Comparison of ENCODE assay signal across 16 cellular contexts in genomic region chr17:77498875-77499698, GRCh38.
DNase-seq lines count a peak whose midpoint lies in the region; ATAC-seq, FAIRE-seq and TF ChIP-seq lines count a peak whose summit lies in the region.
"Had no signal": no experiment of that assay in that cellular context is flagged by ENCODE, and none has a peak within 500 bp of the region (broad histone marks: within the 10 kb centered on the region; RNA-seq: fewer than 3 reads in every experiment).

No MANE protein-coding gene starts in this region.

- H3K9me3 Mint-ChIP-seq in naive thymus-derived CD8-positive, alpha-beta T cell: no peaks in the 10 kb centered on the region
- H3K9me3 Mint-ChIP-seq: dendritic cell treated with granulocyte-macrophage colony-stimulating factor and Interleukin-4, amounts not matched to agents 40 ng/mL and 50 ng/mL, for 4 days had no signal

- CTCF ChIA-PET in GM12878 (lab: Yijun Ruan, JAX): interaction anchor here (0.7 kb wide), 1 partner anchor 94 kb away, joined by 4 read pairs; no protein-coding TSS in a partner anchor

- no peak overlapping the region for H4K91ac ChIP-seq in trophoblast cell (ENCODE audit: low read depth, low read length)

- H3K4me2 ChIP-seq in GM12878 (ENCODE audit: control insufficient read depth, insufficient read depth) (no peak overlapping the region), trophoblast cell (ENCODE audit: low read length) (no peak overlapping the region)

- peak; percentile 45; the same call in 1 of the 2 replicates for TF ChIP-seq POLR2A in GM12878 (IDR thresholded peaks at IDR 0.05; ENCODE audit: low read depth, low read length)

- H3K36me3 ChIP-seq in cardiac muscle cell (no peaks in the 10 kb centered on the region), GM12878 (ENCODE audit: control insufficient read depth in 2 of 2, insufficient read depth in 2 of 2, low read length in 1 of 2) (peaks cover 26 to 34% of the 10 kb centered on the region in 2 experiments), trophoblast cell (ENCODE audit: control insufficient read depth in 1 of 2, insufficient read depth in 2 of 2, low read length in 2 of 2) (peaks cover 49% of the 10 kb centered on the region in 2 experiments)
- peaks cover 56% of the 10 kb centered on the region for H3K36me3 ChIP-seq in effector memory CD4-positive, alpha-beta T cell (ENCODE audit: control insufficient read depth, insufficient read depth, low read length)

- RAD21 ChIA-PET in GM12878 (lab: Charles Lee; ENCODE audit: unreplicated experiment): no interaction called here

- H3K79me2 ChIP-seq in GM12878 (ENCODE audit: control insufficient read depth, insufficient read depth, low read length) (no peaks in the 10 kb centered on the region), trophoblast cell (ENCODE audit: control insufficient read depth, insufficient read depth, low read length, poor library complexity) (no peaks in the 10 kb centered on the region)

- peak overlapping the region; percentile 28 for H3K27ac ChIP-seq in cardiac muscle cell
- H3K27ac ChIP-seq in GM12878 (ENCODE audit: control insufficient read depth, insufficient read depth): no peak overlapping the region
- H3K27ac ChIP-seq in effector memory CD4-positive, alpha-beta T cell (ENCODE audit: insufficient read depth, low read length, poor library complexity, severe bottlenecking): no peak overlapping the region
- no peak overlapping the region for H3K27ac ChIP-seq in trophoblast cell (ENCODE audit: low read depth, low read length)
- H3K27ac ChIP-seq: lower lobe of right lung, neutrophil had no signal

- ATAC-seq in left cardiac atrium (no peak), GM12878 (no peak), GM21717 (IDR thresholded peaks at IDR 0.05; ENCODE audit: unreplicated experiment) (no peak)
- no peak for ATAC-seq in naive thymus-derived CD8-positive, alpha-beta T cell
- ATAC-seq: lower lobe of right lung had no signal

- no peaks in the 10 kb centered on the region for H3K79me1 ChIP-seq in trophoblast cell (ENCODE audit: low read length)

- H3K9ac ChIP-seq in GM12878 (ENCODE audit: control insufficient read depth, insufficient read depth, low read length) (no peak overlapping the region), trophoblast cell (ENCODE audit: low read length) (no peak overlapping the region)

- intact Hi-C loops in left cardiac atrium (cut with DNase I) (no loop called here), GM12878 (cut with micrococcal nuclease; ENCODE audit: unreplicated experiment) (no loop called here)

- no peak overlapping the region for H2AFZ ChIP-seq in GM12878 (ENCODE audit: control insufficient read depth, low read depth, low read length)
- H2AFZ ChIP-seq in trophoblast cell (ENCODE audit: insufficient read depth, low read length, poor library complexity): no peak overlapping the region

- peak overlapping the region in 7 of 10 donors; percentile 11 to 79 (median 56) for H3K27ac Mint-ChIP-seq in naive thymus-derived CD8-positive, alpha-beta T cell
- H3K27ac Mint-ChIP-seq: dendritic cell treated with granulocyte-macrophage colony-stimulating factor and Interleukin-4, amounts not matched to agents 40 ng/mL and 50 ng/mL, for 4 days had no signal

- no peak overlapping the region for H2AK5ac ChIP-seq in trophoblast cell (ENCODE audit: low read length)

- no peak overlapping the region for H3K4me3 Mint-ChIP-seq in naive thymus-derived CD8-positive, alpha-beta T cell
- H3K4me3 Mint-ChIP-seq: dendritic cell treated with granulocyte-macrophage colony-stimulating factor and Interleukin-4, amounts not matched to agents 40 ng/mL and 50 ng/mL, for 4 days had no signal

- H3K23ac ChIP-seq in trophoblast cell (ENCODE audit: low read length): no peak overlapping the region

- H3K9me3 ChIP-seq in cardiac muscle cell (ENCODE audit: low read depth) (no peaks in the 10 kb centered on the region), GM12878 (replicated peaks; ENCODE audit: control insufficient read depth, insufficient read depth, low read length) (no peaks in the 10 kb centered on the region), trophoblast cell (ENCODE audit: insufficient read depth, low read depth, low read length) (peaks cover 3% of the 10 kb centered on the region)
- H3K9me3 ChIP-seq in effector memory CD4-positive, alpha-beta T cell (ENCODE audit: control insufficient read depth, low read length): no peaks in the 10 kb centered on the region
- H3K9me3 ChIP-seq: lower lobe of right lung, neutrophil had no signal

- no peak overlapping the region for H3K4me3 ChIP-seq in cardiac muscle cell
- no peak overlapping the region for H3K4me3 ChIP-seq in GM12878
- no peak overlapping the region for H3K4me3 ChIP-seq in effector memory CD4-positive, alpha-beta T cell (ENCODE audit: insufficient read depth, low read depth, low read length, poor library complexity, severe bottlenecking)
- no peak overlapping the region for H3K4me3 ChIP-seq in trophoblast cell (ENCODE audit: low read depth, low read length)
- H3K4me3 ChIP-seq: lower lobe of right lung had no signal

- no peak overlapping the region for H2BK120ac ChIP-seq in trophoblast cell (ENCODE audit: insufficient read depth, low read length, poor library complexity)

- FAIRE-seq in GM12878 (lab: Jason Lieb, UNC): no peak
- FAIRE-seq: small intestine, TTC549 had no signal

- H4K12ac ChIP-seq in trophoblast cell (ENCODE audit: low read depth, low read length): no peak overlapping the region

- H3K14ac ChIP-seq in trophoblast cell (ENCODE audit: low read length): no peak overlapping the region

- DNase-seq in cardiac muscle cell (ENCODE audit: low read depth in 1 of 2, low spot score in 1 of 2): no peak
- DNase-seq in left cardiac atrium: no peak
- no peak for DNase-seq in GM12878 (ENCODE audit: low read depth, low spot score)
- DNase-seq in naive thymus-derived CD8-positive, alpha-beta T cell: peak in 2 of 10 donors; percentile 0 to 55
- DNase-seq in effector memory CD4-positive, alpha-beta T cell: no peak
- no peak for DNase-seq in SW480 (ENCODE audit: low spot score)
- DNase-seq in trophoblast cell: no peak
- DNase-seq: anterior cingulate cortex, lower lobe of right lung, NCI-H2171 treated with DMSO at 0.1 percent for 48 hours, small intestine, substantia nigra had no signal

- POLR2A ChIA-PET in GM12878 (lab: Charles Lee): interaction anchor here (0.7 kb wide), 1 partner anchor 100 kb away, joined by 3 read pairs; no protein-coding TSS in a partner anchor
- POLR2A ChIA-PET in naive thymus-derived CD8-positive, alpha-beta T cell (lab: Charles Lee): interaction anchor here (4.2 kb wide), 1 partner anchor 69 kb away, joined by 40 read pairs; no protein-coding TSS in a partner anchor

- no peak overlapping the region for H3K4ac ChIP-seq in trophoblast cell (ENCODE audit: low read depth, low read length)

- H3K4me1 ChIP-seq in cardiac muscle cell (ENCODE audit: low read depth): peaks cover 6% of the 10 kb centered on the region
- H3K4me1 ChIP-seq in GM12878 (ENCODE audit: control insufficient read depth, insufficient read depth, low read length): peaks cover 5% of the 10 kb centered on the region
- H3K4me1 ChIP-seq in effector memory CD4-positive, alpha-beta T cell (ENCODE audit: control insufficient read depth, insufficient read depth, low read length, poor library complexity, severe bottlenecking): peaks cover 6% of the 10 kb centered on the region
- peaks cover 0 to 3% of the 10 kb centered on the region in 2 experiments for H3K4me1 ChIP-seq in trophoblast cell (ENCODE audit: control insufficient read depth in 1 of 2, insufficient read depth in 2 of 2, low read length in 2 of 2)

- peaks cover 8 to 15% (median 12%) of the 10 kb centered on the region in 4 donors for H3K4me1 Mint-ChIP-seq in naive thymus-derived CD8-positive, alpha-beta T cell

- SMC1A ChIA-PET in GM12878 (lab: Charles Lee; ENCODE audit: uncharacterized antibody, unreplicated experiment): no interaction called here

- H4K20me1 ChIP-seq in GM12878 (ENCODE audit: control insufficient read depth, insufficient read depth): no peaks in the 10 kb centered on the region

- 93% methylated on average over 24 of the region's 24 CpGs for WGBS in GM12878 (ENCODE audit: insufficient coverage, insufficient replicate concordance, low lambda C conversion rate, missing lambda C conversion rate)
- no CpG with 5 or more reads among the region's 24 CpGs for WGBS in trophoblast cell (ENCODE audit: extremely low coverage, insufficient coverage, insufficient read length)

- TF ChIP-seq RAD21 in GM12878 (IDR thresholded peaks at IDR 0.05; ENCODE audit: insufficient read depth, low read depth, low read length): no peak

- H2BK5ac ChIP-seq in trophoblast cell (ENCODE audit: low read depth, low read length, poor library complexity): no peak overlapping the region

- H3K27me3 ChIP-seq in cardiac muscle cell (no peaks in the 10 kb centered on the region), GM12878 (replicated peaks in 1 of 2; ENCODE audit: control insufficient read depth in 2 of 2, insufficient read depth in 2 of 2, low read length in 1 of 2) (no peaks in the 10 kb centered on the region), trophoblast cell (ENCODE audit: insufficient read depth, low read length) (no peaks in the 10 kb centered on the region)
- H3K27me3 ChIP-seq in effector memory CD4-positive, alpha-beta T cell (replicated peaks; ENCODE audit: control insufficient read depth, insufficient read depth, low read length, poor library complexity, severe bottlenecking): no peaks in the 10 kb centered on the region
- H3K27me3 ChIP-seq: neutrophil had no signal

- H3K18ac ChIP-seq in trophoblast cell (ENCODE audit: low read length): no peak overlapping the region

- TF ChIP-seq CTCF in cardiac muscle cell (IDR thresholded peaks at IDR 0.05; ENCODE audit: low read depth, low read length) (no peak), GM12878 (IDR thresholded peaks at IDR 0.05 in 2 of 3, conservative IDR thresholded peaks at IDR 0.05 in 1 of 3; ENCODE audit: control insufficient read depth in 2 of 3, extremely low read depth in 1 of 3, insufficient read depth in 1 of 3, low read depth in 3 of 3, low read length in 3 of 3) (no peak)

- H2BK12ac ChIP-seq in trophoblast cell (ENCODE audit: low read length): no peak overlapping the region

- H3K27me3 Mint-ChIP-seq in naive thymus-derived CD8-positive, alpha-beta T cell: no peaks in the 10 kb centered on the region
- H3K27me3 Mint-ChIP-seq: dendritic cell treated with granulocyte-macrophage colony-stimulating factor and Interleukin-4, amounts not matched to agents 40 ng/mL and 50 ng/mL, for 4 days had no signal

- no peak for TF ChIP-seq EP300 in GM12878 (IDR thresholded peaks at IDR 0.05; ENCODE audit: borderline replicate concordance in 1 of 2, control insufficient read depth in 1 of 2, low read depth in 2 of 2, low read length in 2 of 2)

- no TSS peak for BruUV-seq in GM12878 (replicated peaks; lab: Mats Ljungman, UMichigan)

- in situ Hi-C loops in GM12878 (cut with MboI): no loop called here

- peaks cover 0 to 63% (median 9%) of the 10 kb centered on the region in 3 donors for H3K36me3 Mint-ChIP-seq in naive thymus-derived CD8-positive, alpha-beta T cell

- no peak overlapping the region for H4K8ac ChIP-seq in trophoblast cell (ENCODE audit: low read depth, low read length)

TF ChIP-seq in GM12878, 131 proteins besides CTCF, POLR2A, EP300 and RAD21 (continues in another document):
- TF ChIP-seq POLR2AphosphoS5 (IDR thresholded peaks at IDR 0.05; ENCODE audit: low read length): peak; percentile 53; the same call in 1 of the 2 replicates
- TF ChIP-seq IRF4 (IDR thresholded peaks at IDR 0.05; ENCODE audit: low read depth, low read length): no peak
